ENCODE assay signal across 19 cellular contexts in the genomic region with DNA sequence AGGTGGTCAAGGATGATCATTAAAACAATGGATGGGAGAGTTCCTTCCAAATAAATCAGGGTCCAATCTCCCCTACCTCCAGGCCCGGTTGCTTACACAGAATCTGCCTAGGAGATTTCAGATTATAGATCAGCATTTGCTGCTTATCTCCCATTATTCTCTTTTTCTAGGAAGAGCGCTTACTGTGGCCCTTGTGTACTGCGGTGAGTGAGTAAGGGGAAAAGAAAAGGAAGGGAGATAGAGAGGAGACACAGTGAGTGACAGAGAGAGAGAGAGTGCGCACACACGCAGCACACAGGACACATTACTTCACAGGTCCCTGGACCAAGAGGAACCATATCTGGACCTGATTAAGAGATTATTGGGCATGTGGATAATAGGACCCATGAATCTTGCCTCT.
"Had no signal": no experiment of that assay in that cellular context is flagged by ENCODE, and none has a peak within 500 bp of the region (broad histone marks: within the 10 kb centered on the region; RNA-seq: fewer than 3 reads in every experiment).

No MANE protein-coding gene starts in this region.

- H3K4me1 ChIP-seq: colonic mucosa had no signal

- H3K4me3 Mint-ChIP-seq: activated CD4-positive, alpha-beta memory T cell treated with anti-CD3 and anti-CD28 coated beads for 36 hours; activated CD8-positive, alpha-beta memory T cell treated with anti-CD3 and anti-CD28 coated beads, Interleukin-2, amount 10 ng/mL, durations not matched to agents 7 days and 5 days; activated naive CD4-positive, alpha-beta T cell treated with anti-CD3 and anti-CD28 coated beads for 36 hours; central memory CD8-positive, alpha-beta T cell; endodermal cell; memory B cell had no signal

- H3K27me3 Mint-ChIP-seq: activated CD4-positive, alpha-beta memory T cell treated with anti-CD3 and anti-CD28 coated beads for 36 hours; activated CD8-positive, alpha-beta memory T cell treated with anti-CD3 and anti-CD28 coated beads, Interleukin-2, amount 10 ng/mL, durations not matched to agents 7 days and 5 days; central memory CD8-positive, alpha-beta T cell; memory B cell; naive B cell had no signal

- H3K9me3 ChIP-seq: colonic mucosa, mucosa of descending colon, pancreas, testis, upper lobe of right lung had no signal

- ATAC-seq: activated CD8-positive, alpha-beta memory T cell treated with anti-CD3 and anti-CD28 coated beads, Interleukin-2, amount 10 ng/mL, durations not matched to agents 7 days and 5 days; foreskin keratinocyte; mucosa of descending colon; pancreas; sciatic nerve; upper lobe of right lung had no signal

- H2AFZ ChIP-seq: hepatocyte had no signal

- H3K36me3 Mint-ChIP-seq: activated CD4-positive, alpha-beta memory T cell treated with anti-CD3 and anti-CD28 coated beads for 36 hours; naive B cell had no signal

- H3K27ac ChIP-seq: colonic mucosa, foreskin keratinocyte, hepatocyte, pancreas, testis, upper lobe of right lung had no signal

- H3K27ac Mint-ChIP-seq: activated CD4-positive, alpha-beta memory T cell treated with anti-CD3 and anti-CD28 coated beads for 36 hours; activated naive CD4-positive, alpha-beta T cell treated with anti-CD3 and anti-CD28 coated beads for 36 hours; endodermal cell; memory B cell had no signal

- H3K4me2 ChIP-seq: hepatocyte, smooth muscle cell had no signal

- H3K9me3 Mint-ChIP-seq: activated CD4-positive, alpha-beta memory T cell treated with anti-CD3 and anti-CD28 coated beads for 36 hours; activated naive CD4-positive, alpha-beta T cell treated with anti-CD3 and anti-CD28 coated beads for 36 hours; central memory CD8-positive, alpha-beta T cell; endodermal cell; memory B cell; naive B cell had no signal

- H3K27me3 ChIP-seq: colonic mucosa, foreskin keratinocyte, hepatocyte, pancreas, testis, upper lobe of right lung had no signal

- DNase-seq: activated CD4-positive, alpha-beta memory T cell treated with anti-CD3 and anti-CD28 coated beads for 36 hours; activated CD4-positive, CD25-positive, alpha-beta regulatory T cell treated with anti-CD3 and anti-CD28 coated beads, Interleukin-2, amount 50 U/mL, for 72 hours; activated naive CD4-positive, alpha-beta T cell treated with anti-CD3 and anti-CD28 coated beads for 36 hours; aorta; colonic mucosa; endodermal cell; foreskin keratinocyte; mucosa of descending colon; naive B cell; pancreas; stimulated activated CD4-positive, alpha-beta T cell treated with anti-CD3 and anti-CD28 coated beads, Interleukin-4, amount 100 ng/mL, for 1 hour; testis; upper lobe of right lung had no signal
